In the genomic region with DNA sequence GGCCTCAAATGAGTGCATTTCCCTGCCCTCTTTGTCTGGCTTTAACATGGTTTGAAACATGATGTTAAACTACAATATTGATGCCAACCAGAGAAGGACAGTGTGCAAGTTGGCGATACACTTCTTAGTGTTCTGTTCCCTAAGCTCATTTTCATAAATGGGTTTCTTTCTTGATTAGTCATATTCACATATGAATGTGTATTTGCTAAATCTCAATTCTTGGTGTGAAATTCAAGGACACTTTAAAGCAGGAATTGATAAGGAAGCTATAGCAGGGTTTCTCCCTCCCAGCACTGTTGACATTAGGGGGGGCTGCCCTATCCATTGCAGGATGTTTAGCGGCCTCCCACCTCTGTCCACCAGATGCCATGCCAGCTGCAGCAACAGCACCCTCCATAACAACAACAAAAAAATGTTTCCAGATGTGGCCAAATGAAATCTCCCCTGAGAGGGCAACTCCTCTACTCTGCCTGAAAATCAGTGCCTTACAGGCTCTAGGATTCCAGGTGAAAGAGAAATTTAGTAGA, we compare ENCODE assay signal across 21 cellular contexts. TPM values are rescaled to one million over a fixed set of nuclear protein-coding genes. Genes with fewer than 3 reads are reported as not detected.
DNase-seq lines count a peak whose midpoint lies in the region; ATAC-seq, FAIRE-seq and TF ChIP-seq lines count a peak whose summit lies in the region.
"Had no signal": no experiment of that assay in that cellular context is flagged by ENCODE, and none has a peak within 500 bp of the region (broad histone marks: within the 10 kb centered on the region; RNA-seq: fewer than 3 reads in every experiment).

No MANE protein-coding gene starts in this region.

- intact Hi-C loops in dorsolateral prefrontal cortex (cut with DNase I), result loop anchor here in 1 of 2 donors (5.0 to 10.0 kb wide), 4 partner anchors 52 to 293 kb away; a partner anchor contains a TSS

- peak; percentile 56 for ATAC-seq in stimulated activated naive CD8-positive, alpha-beta T cell treated with anti-CD3 and anti-CD28 coated beads, Interleukin-15, amount 100 ng/mL, for 72 hours
- ATAC-seq in GM18873 (IDR thresholded peaks at IDR 0.05; ENCODE audit: low FRiP score, unreplicated experiment), result no peak
- ATAC-seq: PC-3 had no signal

- no peaks in the 10 kb centered on the region for H3K9me2 ChIP-seq in SK-N-SH

- FAIRE-seq in GM19239 (lab: Jason Lieb, UNC), result no peak
- FAIRE-seq: H1 had no signal

- no peak for TF ChIP-seq CTCF in SK-N-SH (IDR thresholded peaks at IDR 0.05)
- no peak for TF ChIP-seq CTCF in dorsolateral prefrontal cortex (IDR thresholded peaks at IDR 0.05 in 54 of 56, conservative IDR thresholded peaks at IDR 0.05 in 2 of 56; ENCODE audit: low read depth in 1 of 56, partially characterized antibody in 56 of 56)
- TF ChIP-seq CTCF in mesothelial cell of epicardium (IDR thresholded peaks at IDR 0.05; ENCODE audit: unreplicated experiment), result no peak

- POLR2A ChIA-PET in SK-N-SH (lab: Yijun Ruan, JAX), result no interaction called here

- no peak overlapping the region for H3K4me3 ChIP-seq in SK-N-SH (ENCODE audit: low read depth in 2 of 2, low read length in 1 of 2)
- peak overlapping the region in 11 of 59 donors; percentile 19 to 61 (median 51) for H3K4me3 ChIP-seq in dorsolateral prefrontal cortex

- no peaks in the 10 kb centered on the region for H3K9me3 Mint-ChIP-seq in activated naive CD4-positive, alpha-beta T cell treated with anti-CD3 and anti-CD28 coated beads, Interleukin-2, amount 50 U/mL, for 24 hours
- H3K9me3 Mint-ChIP-seq in stimulated activated naive CD8-positive, alpha-beta T cell treated with anti-CD3 and anti-CD28 coated beads, Interleukin-15, amount 100 ng/mL, for 72 hours, result no peaks in the 10 kb centered on the region
- no peaks in the 10 kb centered on the region for H3K9me3 Mint-ChIP-seq in mesothelial cell of epicardium
- H3K9me3 Mint-ChIP-seq: CD4-positive, CD25-positive, alpha-beta regulatory T cell had no signal

- peaks cover 100% of the 10 kb centered on the region for H3K79me2 ChIP-seq in SK-N-SH (ENCODE audit: insufficient read depth)

- no peak overlapping the region for H3K27ac Mint-ChIP-seq in activated naive CD4-positive, alpha-beta T cell treated with anti-CD3 and anti-CD28 coated beads, Interleukin-2, amount 50 U/mL, for 24 hours
- H3K27ac Mint-ChIP-seq in stimulated activated naive CD8-positive, alpha-beta T cell treated with anti-CD3 and anti-CD28 coated beads, Interleukin-15, amount 100 ng/mL, for 72 hours, result no peak overlapping the region
- no peak overlapping the region for H3K27ac Mint-ChIP-seq in mesothelial cell of epicardium

- H2AFZ ChIP-seq in SK-N-SH (ENCODE audit: low read depth), result no peak overlapping the region

- peaks cover 99% of the 10 kb centered on the region for H4K20me1 ChIP-seq in SK-N-SH (ENCODE audit: insufficient read depth)

- H3K36me3 Mint-ChIP-seq in activated naive CD4-positive, alpha-beta T cell treated with anti-CD3 and anti-CD28 coated beads, Interleukin-2, amount 50 U/mL, for 24 hours, result peaks cover 7% of the 10 kb centered on the region
- no peaks in the 10 kb centered on the region for H3K36me3 Mint-ChIP-seq in mesothelial cell of epicardium
- H3K36me3 Mint-ChIP-seq: CD4-positive, CD25-positive, alpha-beta regulatory T cell had no signal

- CTCF ChIA-PET in SK-N-SH (lab: Yijun Ruan, JAX), result interaction anchor here (0.7 to 1.2 kb wide), 4 partner anchors 9 to 319 kb away, joined by 3 to 4 read pairs (median 3); no protein-coding TSS in a partner anchor

- no peaks in the 10 kb centered on the region for H3K27me3 ChIP-seq in SK-N-SH (ENCODE audit: insufficient read depth)
- H3K27me3 ChIP-seq in dorsolateral prefrontal cortex, result no peaks in the 10 kb centered on the region

- H3K9ac ChIP-seq in SK-N-SH, result no peak overlapping the region
- H3K9ac ChIP-seq: KMS-11 had no signal

- H3K4me1 ChIP-seq in SK-N-SH (ENCODE audit: control insufficient read depth in 1 of 2, insufficient read depth in 2 of 2, low read depth in 1 of 2, low read length in 1 of 2), result peaks cover 14 to 28% of the 10 kb centered on the region in 2 experiments; a peak in 3 of 4 replicates

- H3K27me3 Mint-ChIP-seq in activated naive CD4-positive, alpha-beta T cell treated with anti-CD3 and anti-CD28 coated beads, Interleukin-2, amount 50 U/mL, for 24 hours, result no peaks in the 10 kb centered on the region
- no peaks in the 10 kb centered on the region for H3K27me3 Mint-ChIP-seq in stimulated activated naive CD8-positive, alpha-beta T cell treated with anti-CD3 and anti-CD28 coated beads, Interleukin-15, amount 100 ng/mL, for 72 hours
- no peaks in the 10 kb centered on the region for H3K27me3 Mint-ChIP-seq in mesothelial cell of epicardium (ENCODE audit: low read depth)
- H3K27me3 Mint-ChIP-seq: CD4-positive, CD25-positive, alpha-beta regulatory T cell had no signal

- peak; percentile 43 for TF ChIP-seq RAD21 in SK-N-SH (IDR thresholded peaks at IDR 0.05; ENCODE audit: low read length)

- no peaks in the 10 kb centered on the region for H3K36me3 ChIP-seq in SK-N-SH (replicated peaks in 1 of 2; ENCODE audit: control insufficient read depth in 1 of 2, insufficient read depth in 2 of 2, low read length in 1 of 2)

- peak in 1 of 2 experiments; percentile 48; a peak in 1 of 4 replicates for TF ChIP-seq EP300 in SK-N-SH (IDR thresholded peaks at IDR 0.05; ENCODE audit: borderline replicate concordance in 1 of 2, low read depth in 1 of 2, low read length in 1 of 2)

- peak overlapping the region; percentile 7 for H3K4me3 Mint-ChIP-seq in activated naive CD4-positive, alpha-beta T cell treated with anti-CD3 and anti-CD28 coated beads, Interleukin-2, amount 50 U/mL, for 24 hours
- no peak overlapping the region for H3K4me3 Mint-ChIP-seq in stimulated activated naive CD8-positive, alpha-beta T cell treated with anti-CD3 and anti-CD28 coated beads, Interleukin-15, amount 100 ng/mL, for 72 hours
- H3K4me3 Mint-ChIP-seq in mesothelial cell of epicardium, result no peak overlapping the region
- H3K4me3 Mint-ChIP-seq: CD4-positive, CD25-positive, alpha-beta regulatory T cell had no signal

- 94% methylated on average over 1 of the region's 2 CpGs for WGBS in SK-N-SH (ENCODE audit: low lambda C conversion rate)

- no peaks in the 10 kb centered on the region for H3K9me3 ChIP-seq in SK-N-SH
- H3K9me3 ChIP-seq: Caco-2 had no signal

- H3F3A ChIP-seq in SK-N-SH (replicated peaks; ENCODE audit: insufficient read depth), result no peaks in the 10 kb centered on the region

- no peak overlapping the region for H3K4me2 ChIP-seq in SK-N-SH
- H3K4me2 ChIP-seq: KMS-11 had no signal

- H3K27ac ChIP-seq in SK-N-SH (ENCODE audit: low read depth in 2 of 2, low read length in 1 of 2) (no peak overlapping the region; a peak in 1 of 4 replicates), dorsolateral prefrontal cortex (peak overlapping the region in 38 of 59 donors; percentile 9 to 95 (median 88))
- H3K27ac ChIP-seq: KMS-11, RWPE1 had no signal

- H3K4me1 Mint-ChIP-seq in activated naive CD4-positive, alpha-beta T cell treated with anti-CD3 and anti-CD28 coated beads, Interleukin-2, amount 50 U/mL, for 24 hours, result peaks cover 88% of the 10 kb centered on the region
- H3K4me1 Mint-ChIP-seq in stimulated activated naive CD8-positive, alpha-beta T cell treated with anti-CD3 and anti-CD28 coated beads, Interleukin-15, amount 100 ng/mL, for 72 hours, result peaks cover 92% of the 10 kb centered on the region
- peaks cover 13% of the 10 kb centered on the region for H3K4me1 Mint-ChIP-seq in mesothelial cell of epicardium

- DNase-seq in activated naive CD4-positive, alpha-beta T cell treated with anti-CD3 and anti-CD28 coated beads, Interleukin-2, amount 50 U/mL, for 16 hours, result no peak
- DNase-seq in SK-N-SH, result peak; percentile 77
- DNase-seq in dorsolateral prefrontal cortex, result no peak
- DNase-seq in stimulated activated naive CD8-positive, alpha-beta T cell treated with anti-CD3 and anti-CD28 coated beads, Interleukin-15, amount 100 ng/mL, for 72 hours, result no peak
- no peak for DNase-seq in mesothelial cell of epicardium (ENCODE audit: low spot score in 2 of 2, unreplicated experiment in 2 of 2)
- no peak for DNase-seq in GM19239 (ENCODE audit: insufficient read length, low spot score)
- DNase-seq: ACHN; AML-193; Caco-2; CD4-positive, CD25-positive, alpha-beta regulatory T cell; DMS79; NCI-H1048; NCI-H1436 treated with DMSO at 0.1 percent for 48 hours; NCI-H2081; NCI-H774; PC-3 had no signal

TF ChIP-seq in SK-N-SH, 30 proteins besides CTCF, POLR2A, EP300 and RAD21 (continues in another document):
- TF ChIP-seq, protein P1, sequence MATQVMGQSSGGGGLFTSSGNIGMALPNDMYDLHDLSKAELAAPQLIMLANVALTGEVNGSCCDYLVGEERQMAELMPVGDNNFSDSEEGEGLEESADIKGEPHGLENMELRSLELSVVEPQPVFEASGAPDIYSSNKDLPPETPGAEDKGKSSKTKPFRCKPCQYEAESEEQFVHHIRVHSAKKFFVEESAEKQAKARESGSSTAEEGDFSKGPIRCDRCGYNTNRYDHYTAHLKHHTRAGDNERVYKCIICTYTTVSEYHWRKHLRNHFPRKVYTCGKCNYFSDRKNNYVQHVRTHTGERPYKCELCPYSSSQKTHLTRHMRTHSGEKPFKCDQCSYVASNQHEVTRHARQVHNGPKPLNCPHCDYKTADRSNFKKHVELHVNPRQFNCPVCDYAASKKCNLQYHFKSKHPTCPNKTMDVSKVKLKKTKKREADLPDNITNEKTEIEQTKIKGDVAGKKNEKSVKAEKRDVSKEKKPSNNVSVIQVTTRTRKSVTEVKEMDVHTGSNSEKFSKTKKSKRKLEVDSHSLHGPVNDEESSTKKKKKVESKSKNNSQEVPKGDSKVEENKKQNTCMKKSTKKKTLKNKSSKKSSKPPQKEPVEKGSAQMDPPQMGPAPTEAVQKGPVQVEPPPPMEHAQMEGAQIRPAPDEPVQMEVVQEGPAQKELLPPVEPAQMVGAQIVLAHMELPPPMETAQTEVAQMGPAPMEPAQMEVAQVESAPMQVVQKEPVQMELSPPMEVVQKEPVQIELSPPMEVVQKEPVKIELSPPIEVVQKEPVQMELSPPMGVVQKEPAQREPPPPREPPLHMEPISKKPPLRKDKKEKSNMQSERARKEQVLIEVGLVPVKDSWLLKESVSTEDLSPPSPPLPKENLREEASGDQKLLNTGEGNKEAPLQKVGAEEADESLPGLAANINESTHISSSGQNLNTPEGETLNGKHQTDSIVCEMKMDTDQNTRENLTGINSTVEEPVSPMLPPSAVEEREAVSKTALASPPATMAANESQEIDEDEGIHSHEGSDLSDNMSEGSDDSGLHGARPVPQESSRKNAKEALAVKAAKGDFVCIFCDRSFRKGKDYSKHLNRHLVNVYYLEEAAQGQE (IDR thresholded peaks at IDR 0.05; ENCODE audit: low read depth, low read length), result no peak
- TF ChIP-seq TEAD4 (IDR thresholded peaks at IDR 0.05; ENCODE audit: borderline replicate concordance, insufficient read depth), result no peak
- TF ChIP-seq FOXJ3 (CRISPR knock-in tag; IDR thresholded peaks at IDR 0.05), result peak; percentile 60
- no peak for TF ChIP-seq ELF1 (IDR thresholded peaks at IDR 0.05)
- TF ChIP-seq TCF12 (IDR thresholded peaks at IDR 0.05), result peak; percentile 12; the same call in 1 of the 2 replicates
- no peak for TF ChIP-seq GABPA (IDR thresholded peaks at IDR 0.05; ENCODE audit: low read depth)

RNA-seq across cellular contexts. Expression of a gene that starts 13.1 kb away (rescaled TPM):
- polyA plus RNA-seq in SK-N-SH (2012; rRNA removed), result 29.4 and 35.7 TPM in 2 replicates
- polyA plus RNA-seq in SK-N-SH (2012; cell fraction: cytosol; rRNA removed), result 32.3 and 49.0 TPM in 2 replicates
- polyA plus RNA-seq in SK-N-SH (2012; cell fraction: nucleus; rRNA removed), result 10.9 and 26.2 TPM in 2 replicates
- total RNA-seq in dorsolateral prefrontal cortex (100 to 1,000 TPM in 53 of 120 experiments, 10 to 100 TPM in 67; 62.3 to 136 (median 97.7) TPM), mesothelial cell of epicardium (66.5 to 75.4 TPM (median 68.9 TPM) in 3 replicates)

Comparison
In these comparisons a context has a peak if more than half of its experiments do, and no peak if none do; other contexts are left out.
1. H3K27ac ChIP-seq: peak in dorsolateral prefrontal cortex (38 of 59); none in SK-N-SH (0 of 2).